ENCODE assay signal across 22 cellular contexts in genomic region chr1:154469844-154470417, GRCh38. TPM values are rescaled to one million over a fixed set of nuclear protein-coding genes. Genes with fewer than 3 reads are reported as not detected.
DNase-seq lines count a peak whose midpoint lies in the region; ATAC-seq, FAIRE-seq and TF ChIP-seq lines count a peak whose summit lies in the region.
"Had no signal": no experiment of that assay in that cellular context is flagged by ENCODE, and none has a peak within 500 bp of the region (broad histone marks: within the 10 kb centered on the region; RNA-seq: fewer than 3 reads in every experiment).

No MANE protein-coding gene starts in this region.

- WGBS in liver: 65% methylated on average over 9 of the region's 9 CpGs

- H3K9me3 ChIP-seq in liver (ENCODE audit: control insufficient read depth in 4 of 4, low read length in 3 of 4) (no peaks in the 10 kb centered on the region), upper lobe of right lung (no peaks in the 10 kb centered on the region)
- H3K9me3 ChIP-seq: tibial nerve had no signal

- H3K27ac ChIP-seq in VCaP: peak overlapping the region; percentile 24; the same call in 1 of the 2 replicates
- H3K27ac ChIP-seq in liver (ENCODE audit: low read depth in 1 of 2, low read length in 2 of 2): peak overlapping the region; percentile 29 to 42
- no peak overlapping the region for H3K27ac ChIP-seq in upper lobe of right lung
- H3K27ac ChIP-seq: tibial nerve had no signal

- H3K36me3 ChIP-seq in liver (ENCODE audit: control insufficient read depth in 4 of 4, insufficient read depth in 3 of 4, low read depth in 1 of 4, low read length in 3 of 4) (peaks cover 9 to 28% (median 15%) of the 10 kb centered on the region in 4 donors), upper lobe of right lung (peaks cover 6% of the 10 kb centered on the region)

- no peaks in the 10 kb centered on the region for H3K27me3 ChIP-seq in liver (ENCODE audit: control insufficient read depth in 4 of 4, insufficient read depth in 4 of 4, low read length in 3 of 4)
- no peaks in the 10 kb centered on the region for H3K27me3 ChIP-seq in upper lobe of right lung
- H3K27me3 ChIP-seq: tibial nerve had no signal

- intact Hi-C loops in upper lobe of right lung (cut with DNase I): loop anchor here (10.0 kb wide), 1 partner anchor 75 kb away; no protein-coding TSS in a partner anchor

- DNase-seq in NCI-H748 (lab: John Stamatoyannopoulos, UW; ENCODE audit: unreplicated experiment) (peak; percentile 21), NCI-H748 treated with DMSO at 0.1 percent for 48 hours (lab: John Stamatoyannopoulos, UW) (no peak), upper lobe of right lung (peak; percentile 81), NCI-H446 (lab: John Stamatoyannopoulos, UW) (no peak), RCC 7860 (ENCODE audit: low spot score) (no peak)
- DNase-seq: activated T-cell treated with anti-CD3 and anti-CD28 coated beads, Interleukin-2, amount 50 U/mL, for 72 hours; endodermal cell; HCEC 1CT; midbrain; NCI-H1092; small intestine; stimulated activated CD4-positive, alpha-beta T cell treated with anti-CD3 and anti-CD28 coated beads, Interleukin-2, amount 100 ng/mL, for 48 hours; stimulated activated naive CD8-positive, alpha-beta T cell treated with anti-CD3 and anti-CD28 coated beads, Interleukin-15, Interleukin-2, amounts not matched to agents 100 U/mL and 50 U/mL, for 24 hours had no signal

- ATAC-seq in upper lobe of right lung (peak; percentile 86), GM18519 (IDR thresholded peaks at IDR 0.05; ENCODE audit: low FRiP score, unreplicated experiment) (no peak)
- ATAC-seq: activated T-cell treated with anti-CD3 and anti-CD28 coated beads, Interleukin-2, amount 50 U/mL, for 72 hours; stimulated activated naive CD8-positive, alpha-beta T cell treated with anti-CD3 and anti-CD28 coated beads, Interleukin-15, Interleukin-2, amounts not matched to agents 100 U/mL and 50 U/mL, for 24 hours had no signal

- peak in 1 of 2 donors; percentile 31 for TF ChIP-seq RAD21 in liver (IDR thresholded peaks at IDR 0.05)

- FAIRE-seq in RCC 7860 (lab: Jason Lieb, UNC): no peak
- FAIRE-seq: colon, small intestine had no signal

- H3K4me3 ChIP-seq in liver (ENCODE audit: low read depth in 1 of 3, low read length in 3 of 3) (no peak overlapping the region), upper lobe of right lung (no peak overlapping the region)
- H3K4me3 ChIP-seq: tibial nerve had no signal

- TF ChIP-seq CTCF in VCaP (conservative IDR thresholded peaks at IDR 0.05): no peak
- TF ChIP-seq CTCF in liver (IDR thresholded peaks at IDR 0.05; ENCODE audit: low read depth, low read length, missing input control): no peak
- peak; percentile 11 for TF ChIP-seq CTCF in upper lobe of right lung (IDR thresholded peaks at IDR 0.05)

- H3K4me1 ChIP-seq in liver (ENCODE audit: control insufficient read depth in 4 of 4, insufficient read depth in 4 of 4, low read length in 3 of 4) (peaks cover 0 to 15% (median 7%) of the 10 kb centered on the region in 4 donors), upper lobe of right lung (peaks cover 8% of the 10 kb centered on the region)

- no peak overlapping the region for H3K9ac ChIP-seq in liver (ENCODE audit: low read depth in 1 of 2, low read length in 2 of 2)

TF ChIP-seq in liver, 16 proteins besides CTCF, POLR2A, EP300 and RAD21:
- TF ChIP-seq HNF4G (IDR thresholded peaks at IDR 0.05) (no peak), YY1 (IDR thresholded peaks at IDR 0.05) (peak; percentile 28), RXRA (IDR thresholded peaks at IDR 0.05) (peak in 1 of 2 donors; percentile 46), HNF4A (conservative IDR thresholded peaks at IDR 0.05) (peak in 1 of 2 donors; percentile 28)

RNA-seq across cellular contexts. Expression of gene TDRD10, which starts 32.1 kb away (rescaled TPM):
- total RNA-seq in liver (1 to 10 TPM in 1 of 2 donors, under 1 TPM in 1; 0.23 to 1.5 TPM), upper lobe of right lung (21.7 TPM)
- polyA plus RNA-seq in liver: under 1 TPM; 0.58 to 0.97 TPM
- total RNA-seq: A172; activated CD8-positive, alpha-beta memory T cell treated with anti-CD3 and anti-CD28 coated beads for 36 hours; endodermal cell; LHCN-M2 had no signal
- polyA plus RNA-seq: neural cell had no signal

RNA-seq across cellular contexts. Expression of gene SHE, which starts 32.3 kb away (rescaled TPM):
- 1 to 10 TPM; 5.9 to 7.5 TPM for total RNA-seq in liver
- polyA plus RNA-seq in liver: 1 to 10 TPM; 3.1 to 3.5 TPM
- total RNA-seq in upper lobe of right lung: 48.3 TPM
- total RNA-seq: A172; activated CD8-positive, alpha-beta memory T cell treated with anti-CD3 and anti-CD28 coated beads for 36 hours; LHCN-M2 had no signal

Comparison
In these comparisons a context has a peak if more than half of its experiments do, and no peak if none do; other contexts are left out.
1. DNase-seq: peak in NCI-H748 (single experiment) and upper lobe of right lung (single experiment); none in NCI-H748 treated with DMSO at 0.1 percent for 48 hours (single experiment), NCI-H446 (0 of 2) and RCC 7860 (single experiment).